ENCODE assay signal across 27 cellular contexts in genomic region chr16:1315081-1316032, GRCh38. TPM values are rescaled to one million over a fixed set of nuclear protein-coding genes. Genes with fewer than 3 reads are reported as not detected.
"Had no signal": no experiment of that assay in that cellular context is flagged by ENCODE, and none has a peak within 500 bp of the region (broad histone marks: within the 10 kb centered on the region; RNA-seq: fewer than 3 reads in every experiment).

No MANE protein-coding gene starts in this region.

- FAIRE-seq: endometrium had no signal

- H3K27me3 Mint-ChIP-seq: naive thymus-derived CD4-positive, alpha-beta T cell; stimulated activated memory B cell treated with anti-CD40 and anti-IgM and Interleukin-4, amounts not matched to agents 10 μg/mL and 1 μg/mL and 100 μg/mL, for 72 hours; stimulated activated naive CD8-positive, alpha-beta T cell treated with anti-CD3 and anti-CD28 coated beads, Interleukin-15, amount 100 ng/mL, for 72 hours had no signal

- H3K4me3 ChIP-seq: gastroesophageal sphincter, neural progenitor cell, prostate gland, spleen, testis, tibial nerve had no signal

- H3K9me3 ChIP-seq: gastroesophageal sphincter, prostate gland, spleen, testis, tibial nerve had no signal

- H3K4me3 Mint-ChIP-seq: neural progenitor cell; stimulated activated memory B cell treated with anti-CD40 and anti-IgM and Interleukin-4, amounts not matched to agents 10 μg/mL and 1 μg/mL and 100 μg/mL, for 72 hours; stimulated activated naive CD8-positive, alpha-beta T cell treated with anti-CD3 and anti-CD28 coated beads, Interleukin-15, amount 100 ng/mL, for 72 hours had no signal

- H3K27me3 ChIP-seq: gastroesophageal sphincter, neural progenitor cell, spleen, testis, tibial nerve had no signal

- H3K27ac Mint-ChIP-seq: neural progenitor cell; stimulated activated memory B cell treated with anti-CD40 and anti-IgM and Interleukin-4, amounts not matched to agents 10 μg/mL and 1 μg/mL and 100 μg/mL, for 72 hours had no signal

- H3K27ac ChIP-seq: gastroesophageal sphincter, neural progenitor cell, parathyroid adenoma, prostate gland, spleen, testis, tibial nerve had no signal

- DNase-seq: effector memory CD4-positive, alpha-beta T cell; glutamatergic neuron; islet precursor cell; mammary epithelial cell; naive thymus-derived CD4-positive, alpha-beta T cell; occipital lobe; spleen; stimulated activated CD4-positive, alpha-beta T cell treated with anti-CD3 and anti-CD28 coated beads, Interleukin-15, amount 100 ng/mL, for 24 hours; stimulated activated CD4-positive, alpha-beta T cell treated with anti-CD3 and anti-CD28 coated beads, Interleukin-1b, Interleukin-23, amount 100 ng/mL, for 48 hours; stimulated activated CD4-positive, alpha-beta T cell treated with anti-CD3 and anti-CD28 coated beads, Interleukin-4, amount 100 ng/mL, for 24 hours; stimulated activated naive CD8-positive, alpha-beta T cell treated with anti-CD3 and anti-CD28 coated beads, Interleukin-15, amount 100 ng/mL, for 72 hours; testis had no signal

- ATAC-seq: esophagus mucosa; gastroesophageal sphincter; left lobe of liver; naive thymus-derived CD4-positive, alpha-beta T cell; sciatic nerve; stimulated activated memory B cell treated with anti-CD40 and anti-IgM and Interleukin-4, amounts not matched to agents 10 μg/mL and 1 μg/mL and 100 μg/mL, for 72 hours; stimulated activated naive CD8-positive, alpha-beta T cell treated with anti-CD3 and anti-CD28 coated beads, Interleukin-15, amount 100 ng/mL, for 72 hours had no signal

- H3K9me3 Mint-ChIP-seq: neural progenitor cell; stimulated activated memory B cell treated with anti-CD40 and anti-IgM and Interleukin-4, amounts not matched to agents 10 μg/mL and 1 μg/mL and 100 μg/mL, for 72 hours; stimulated activated naive CD8-positive, alpha-beta T cell treated with anti-CD3 and anti-CD28 coated beads, Interleukin-15, amount 100 ng/mL, for 72 hours had no signal

RNA-seq across cellular contexts. Expression of gene TPSD1, which starts 59.5 kb away (rescaled TPM):
- total RNA-seq: esophagus mucosa; fibroblast of lung; left lobe of liver; mammary epithelial cell; mesenteric fat pad; mononuclear cell; naive thymus-derived CD4-positive, alpha-beta T cell; occipital lobe; renal cortical epithelial cell; skeletal muscle tissue had no signal
- polyA plus RNA-seq: fibroblast of lung; mammary epithelial cell; naive thymus-derived CD4-positive, alpha-beta T cell had no signal
